19 cellular contexts compared by ENCODE assay signal in the genomic region with DNA sequence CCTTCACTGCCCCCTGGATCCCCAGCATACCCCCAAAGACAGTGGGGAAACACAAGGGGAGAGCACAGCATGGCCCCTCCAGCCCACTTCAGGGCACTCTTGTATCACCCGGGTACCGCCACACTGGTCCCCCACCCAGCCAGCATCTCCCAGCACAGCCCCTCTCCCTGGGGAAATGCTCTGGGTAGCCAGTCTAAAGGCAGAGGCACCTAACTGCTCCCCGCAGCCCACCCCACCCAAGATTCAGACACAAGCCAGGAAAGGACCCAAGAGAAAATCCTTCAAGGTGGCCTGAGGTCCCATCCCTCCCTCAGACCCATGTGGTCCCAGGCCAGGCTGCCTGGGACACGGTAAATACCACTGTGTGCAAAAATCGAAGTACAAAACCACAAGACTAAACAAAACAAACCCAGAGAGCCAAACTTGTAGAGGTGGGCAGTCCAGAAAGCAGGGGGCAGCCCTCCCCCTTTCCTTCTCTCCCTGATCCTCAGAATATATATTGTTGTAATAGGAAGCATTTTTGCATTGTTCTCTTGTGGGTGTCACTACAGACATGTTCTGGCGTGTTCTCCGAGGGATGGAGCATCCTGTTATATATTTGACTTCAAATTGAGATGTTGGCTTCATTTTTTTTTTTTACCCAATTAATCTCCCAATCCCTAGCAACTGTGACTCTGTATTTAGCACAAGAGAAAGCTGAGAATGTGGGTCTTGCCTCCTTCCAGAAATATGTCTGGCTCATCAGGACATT. TPM values are rescaled to one million over a fixed set of nuclear protein-coding genes. Genes with fewer than 3 reads are reported as not detected.
DNase-seq lines count a peak whose midpoint lies in the region; ATAC-seq and TF ChIP-seq lines count a peak whose summit lies in the region.
"Had no signal": no experiment of that assay in that cellular context is flagged by ENCODE, and none has a peak within 500 bp of the region (broad histone marks: within the 10 kb centered on the region; RNA-seq: fewer than 3 reads in every experiment).

No MANE protein-coding gene starts in this region.

- H3K9me3 Mint-ChIP-seq in activated T-cell treated with anti-CD3 and anti-CD28 coated beads, Interleukin-2, amount 50 U/mL, for 24 hours = no peaks in the 10 kb centered on the region
- no peaks in the 10 kb centered on the region for H3K9me3 Mint-ChIP-seq in activated T-cell treated with anti-CD3 and anti-CD28 coated beads, Interleukin-2, amount 50 U/mL, for 4 hours
- H3K9me3 Mint-ChIP-seq in activated naive CD8-positive, alpha-beta T cell treated with anti-CD3 and anti-CD28 coated beads, Interleukin-2, amount 50 U/mL, for 24 hours = no peaks in the 10 kb centered on the region
- H3K9me3 Mint-ChIP-seq: CD4-positive, alpha-beta memory T cell; immature natural killer cell; mesothelial cell of epicardium had no signal

- H3K4me3 Mint-ChIP-seq in activated T-cell treated with anti-CD3 and anti-CD28 coated beads, Interleukin-2, amount 50 U/mL, for 24 hours = no peak overlapping the region
- no peak overlapping the region for H3K4me3 Mint-ChIP-seq in activated T-cell treated with anti-CD3 and anti-CD28 coated beads, Interleukin-2, amount 50 U/mL, for 4 hours
- no peak overlapping the region for H3K4me3 Mint-ChIP-seq in activated naive CD8-positive, alpha-beta T cell treated with anti-CD3 and anti-CD28 coated beads, Interleukin-2, amount 50 U/mL, for 24 hours
- H3K4me3 Mint-ChIP-seq: CD4-positive, alpha-beta memory T cell; immature natural killer cell; mesothelial cell of epicardium had no signal

- H3K4me3 ChIP-seq in fibroblast of pulmonary artery (replicated peaks; ENCODE audit: low read depth, low read length) = no peak overlapping the region

- H3K27me3 Mint-ChIP-seq in activated T-cell treated with anti-CD3 and anti-CD28 coated beads, Interleukin-2, amount 50 U/mL, for 24 hours = no peaks in the 10 kb centered on the region
- no peaks in the 10 kb centered on the region for H3K27me3 Mint-ChIP-seq in activated T-cell treated with anti-CD3 and anti-CD28 coated beads, Interleukin-2, amount 50 U/mL, for 4 hours (ENCODE audit: low read depth)
- H3K27me3 Mint-ChIP-seq in activated naive CD8-positive, alpha-beta T cell treated with anti-CD3 and anti-CD28 coated beads, Interleukin-2, amount 50 U/mL, for 24 hours = no peaks in the 10 kb centered on the region
- H3K27me3 Mint-ChIP-seq: CD4-positive, alpha-beta memory T cell had no signal

- TF ChIP-seq CTCF in fibroblast of pulmonary artery (IDR thresholded peaks at IDR 0.05; ENCODE audit: low read length, missing control alignments) = no peak

- H3K36me3 Mint-ChIP-seq in activated T-cell treated with anti-CD3 and anti-CD28 coated beads, Interleukin-2, amount 50 U/mL, for 24 hours (ENCODE audit: low read depth) = peaks cover 69% of the 10 kb centered on the region
- H3K36me3 Mint-ChIP-seq in activated T-cell treated with anti-CD3 and anti-CD28 coated beads, Interleukin-2, amount 50 U/mL, for 4 hours (ENCODE audit: insufficient read depth) = peaks cover 25% of the 10 kb centered on the region
- peaks cover 23% of the 10 kb centered on the region for H3K36me3 Mint-ChIP-seq in activated naive CD8-positive, alpha-beta T cell treated with anti-CD3 and anti-CD28 coated beads, Interleukin-2, amount 50 U/mL, for 24 hours (ENCODE audit: low read depth)

- no peak for ATAC-seq in activated T-cell treated with anti-CD3 and anti-CD28 coated beads, Interleukin-2, amount 50 U/mL, for 4 hours
- no peak for ATAC-seq in activated naive CD8-positive, alpha-beta T cell treated with anti-CD3 and anti-CD28 coated beads, Interleukin-2, amount 50 U/mL, for 24 hours
- ATAC-seq in HG03196 (IDR thresholded peaks at IDR 0.05; ENCODE audit: unreplicated experiment) (no peak), GM21786 (IDR thresholded peaks at IDR 0.05; ENCODE audit: unreplicated experiment) (no peak)
- ATAC-seq: PC-3 had no signal

- H3K27ac Mint-ChIP-seq in activated T-cell treated with anti-CD3 and anti-CD28 coated beads, Interleukin-2, amount 50 U/mL, for 24 hours = peak overlapping the region; percentile 58
- peak overlapping the region; percentile 48 for H3K27ac Mint-ChIP-seq in activated naive CD8-positive, alpha-beta T cell treated with anti-CD3 and anti-CD28 coated beads, Interleukin-2, amount 50 U/mL, for 24 hours
- H3K27ac Mint-ChIP-seq: mesothelial cell of epicardium had no signal

- no peak for DNase-seq in activated T-cell treated with anti-CD3 and anti-CD28 coated beads, Interleukin-2, amount 50 U/mL, for 24 hours
- no peak for DNase-seq in activated T-cell treated with anti-CD3 and anti-CD28 coated beads, Interleukin-2, amount 50 U/mL, for 4 hours
- DNase-seq in activated naive CD8-positive, alpha-beta T cell treated with anti-CD3 and anti-CD28 coated beads, Interleukin-2, amount 50 U/mL, for 24 hours = no peak
- peak; percentile 16 for DNase-seq in fibroblast of pulmonary artery (ENCODE audit: low read depth)
- peak; percentile 28 for DNase-seq in putamen (ENCODE audit: low spot score)
- DNase-seq in NCI-H748 treated with DMSO at 0.1 percent for 48 hours (lab: John Stamatoyannopoulos, UW) = no peak
- DNase-seq: 8988T; activated CD8-positive, alpha-beta memory T cell treated with anti-CD3 and anti-CD28 coated beads for 24 hours; activated naive CD4-positive, alpha-beta T cell treated with Interleukin-2 at 50 U/mL for 16 hours; CD4-positive, alpha-beta memory T cell; glutamatergic neuron; immature natural killer cell; NCI-H187; NCI-H510A treated with DMSO at 0.1 percent for 48 hours; PC-3 had no signal

- no peaks in the 10 kb centered on the region for H3K4me1 Mint-ChIP-seq in activated T-cell treated with anti-CD3 and anti-CD28 coated beads, Interleukin-2, amount 50 U/mL, for 24 hours (ENCODE audit: low read depth)
- no peaks in the 10 kb centered on the region for H3K4me1 Mint-ChIP-seq in activated T-cell treated with anti-CD3 and anti-CD28 coated beads, Interleukin-2, amount 50 U/mL, for 4 hours (ENCODE audit: low read depth)
- no peaks in the 10 kb centered on the region for H3K4me1 Mint-ChIP-seq in activated naive CD8-positive, alpha-beta T cell treated with anti-CD3 and anti-CD28 coated beads, Interleukin-2, amount 50 U/mL, for 24 hours
- H3K4me1 Mint-ChIP-seq: immature natural killer cell, mesothelial cell of epicardium had no signal

RNA-seq across cellular contexts. Expression of a gene that starts 51.7 kb away (rescaled TPM):
- not detected for total RNA-seq in activated T-cell treated with anti-CD3 and anti-CD28 coated beads, Interleukin-2, amount 50 U/mL, for 4 hours
- total RNA-seq: CD4-positive, alpha-beta memory T cell; LHCN-M2 had no signal

Comparison
In these comparisons a context has a peak if more than half of its experiments do, and no peak if none do; other contexts are left out.
1. DNase-seq: peak in fibroblast of pulmonary artery (single experiment) and putamen (single experiment); none in activated T-cell treated with anti-CD3 and anti-CD28 coated beads, Interleukin-2, amount 50 U/mL, for 24 hours (single experiment), activated T-cell treated with anti-CD3 and anti-CD28 coated beads, Interleukin-2, amount 50 U/mL, for 4 hours (single experiment), activated naive CD8-positive, alpha-beta T cell treated with anti-CD3 and anti-CD28 coated beads, Interleukin-2, amount 50 U/mL, for 24 hours (single experiment) and NCI-H748 treated with DMSO at 0.1 percent for 48 hours (single experiment).